1 cellular context compared by ENCODE assay signal in the genomic region with DNA sequence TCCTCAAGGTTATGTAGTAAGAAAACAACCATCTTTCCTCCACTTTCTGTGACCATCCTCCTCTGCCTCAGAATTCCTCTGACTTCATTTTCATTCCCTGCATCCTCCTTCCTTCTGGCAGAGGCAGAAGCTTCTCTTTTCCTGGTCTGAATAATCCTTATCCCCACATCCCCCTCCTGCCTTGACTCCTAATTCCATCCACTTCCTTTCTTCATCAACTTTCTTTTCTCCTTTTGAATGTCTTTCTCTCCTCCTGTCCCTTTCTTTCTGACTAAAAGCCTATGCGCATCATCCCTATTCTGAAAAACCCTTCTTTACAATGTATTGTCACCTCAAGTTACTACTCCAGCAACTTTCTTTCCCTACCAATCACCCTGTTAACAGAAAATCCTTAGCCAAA.
TF ChIP-seq lines count a peak whose summit lies in the region.

No MANE protein-coding gene starts in this region.

TF ChIP-seq in H1, 55 proteins besides CTCF, POLR2A, EP300 and RAD21 (continued from another document):
- TF ChIP-seq NANOG (IDR thresholded peaks at IDR 0.05; ENCODE audit: insufficient read depth, low read depth, low read length, poor library complexity, severe bottlenecking) (no peak), CBX5 (IDR thresholded peaks at IDR 0.05; ENCODE audit: low read depth, low read length) (no peak), GABPA (IDR thresholded peaks at IDR 0.05; ENCODE audit: borderline replicate concordance, insufficient read depth, low read length) (no peak), TAF7 (optimal IDR thresholded peaks at IDR 0.05; ENCODE audit: borderline replicate concordance, low read depth, low read length) (no peak), ASH2L (IDR thresholded peaks at IDR 0.05; ENCODE audit: low read length) (no peak), ZNF274 (IDR thresholded peaks at IDR 0.05; ENCODE audit: borderline replicate concordance, extremely low read depth, low read length) (no peak), YY1 (IDR thresholded peaks at IDR 0.05; ENCODE audit: low read depth, low read length) (no peak), KDM5A (IDR thresholded peaks at IDR 0.05; ENCODE audit: low read length) (no peak), SIRT6 (IDR thresholded peaks at IDR 0.05; ENCODE audit: low read length) (no peak)
- TF ChIP-seq, protein P1, sequence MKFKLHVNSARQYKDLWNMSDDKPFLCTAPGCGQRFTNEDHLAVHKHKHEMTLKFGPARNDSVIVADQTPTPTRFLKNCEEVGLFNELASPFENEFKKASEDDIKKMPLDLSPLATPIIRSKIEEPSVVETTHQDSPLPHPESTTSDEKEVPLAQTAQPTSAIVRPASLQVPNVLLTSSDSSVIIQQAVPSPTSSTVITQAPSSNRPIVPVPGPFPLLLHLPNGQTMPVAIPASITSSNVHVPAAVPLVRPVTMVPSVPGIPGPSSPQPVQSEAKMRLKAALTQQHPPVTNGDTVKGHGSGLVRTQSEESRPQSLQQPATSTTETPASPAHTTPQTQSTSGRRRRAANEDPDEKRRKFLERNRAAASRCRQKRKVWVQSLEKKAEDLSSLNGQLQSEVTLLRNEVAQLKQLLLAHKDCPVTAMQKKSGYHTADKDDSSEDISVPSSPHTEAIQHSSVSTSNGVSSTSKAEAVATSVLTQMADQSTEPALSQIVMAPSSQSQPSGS (IDR thresholded peaks at IDR 0.05; ENCODE audit: low read length), result no peak
- TF ChIP-seq, protein P2, sequence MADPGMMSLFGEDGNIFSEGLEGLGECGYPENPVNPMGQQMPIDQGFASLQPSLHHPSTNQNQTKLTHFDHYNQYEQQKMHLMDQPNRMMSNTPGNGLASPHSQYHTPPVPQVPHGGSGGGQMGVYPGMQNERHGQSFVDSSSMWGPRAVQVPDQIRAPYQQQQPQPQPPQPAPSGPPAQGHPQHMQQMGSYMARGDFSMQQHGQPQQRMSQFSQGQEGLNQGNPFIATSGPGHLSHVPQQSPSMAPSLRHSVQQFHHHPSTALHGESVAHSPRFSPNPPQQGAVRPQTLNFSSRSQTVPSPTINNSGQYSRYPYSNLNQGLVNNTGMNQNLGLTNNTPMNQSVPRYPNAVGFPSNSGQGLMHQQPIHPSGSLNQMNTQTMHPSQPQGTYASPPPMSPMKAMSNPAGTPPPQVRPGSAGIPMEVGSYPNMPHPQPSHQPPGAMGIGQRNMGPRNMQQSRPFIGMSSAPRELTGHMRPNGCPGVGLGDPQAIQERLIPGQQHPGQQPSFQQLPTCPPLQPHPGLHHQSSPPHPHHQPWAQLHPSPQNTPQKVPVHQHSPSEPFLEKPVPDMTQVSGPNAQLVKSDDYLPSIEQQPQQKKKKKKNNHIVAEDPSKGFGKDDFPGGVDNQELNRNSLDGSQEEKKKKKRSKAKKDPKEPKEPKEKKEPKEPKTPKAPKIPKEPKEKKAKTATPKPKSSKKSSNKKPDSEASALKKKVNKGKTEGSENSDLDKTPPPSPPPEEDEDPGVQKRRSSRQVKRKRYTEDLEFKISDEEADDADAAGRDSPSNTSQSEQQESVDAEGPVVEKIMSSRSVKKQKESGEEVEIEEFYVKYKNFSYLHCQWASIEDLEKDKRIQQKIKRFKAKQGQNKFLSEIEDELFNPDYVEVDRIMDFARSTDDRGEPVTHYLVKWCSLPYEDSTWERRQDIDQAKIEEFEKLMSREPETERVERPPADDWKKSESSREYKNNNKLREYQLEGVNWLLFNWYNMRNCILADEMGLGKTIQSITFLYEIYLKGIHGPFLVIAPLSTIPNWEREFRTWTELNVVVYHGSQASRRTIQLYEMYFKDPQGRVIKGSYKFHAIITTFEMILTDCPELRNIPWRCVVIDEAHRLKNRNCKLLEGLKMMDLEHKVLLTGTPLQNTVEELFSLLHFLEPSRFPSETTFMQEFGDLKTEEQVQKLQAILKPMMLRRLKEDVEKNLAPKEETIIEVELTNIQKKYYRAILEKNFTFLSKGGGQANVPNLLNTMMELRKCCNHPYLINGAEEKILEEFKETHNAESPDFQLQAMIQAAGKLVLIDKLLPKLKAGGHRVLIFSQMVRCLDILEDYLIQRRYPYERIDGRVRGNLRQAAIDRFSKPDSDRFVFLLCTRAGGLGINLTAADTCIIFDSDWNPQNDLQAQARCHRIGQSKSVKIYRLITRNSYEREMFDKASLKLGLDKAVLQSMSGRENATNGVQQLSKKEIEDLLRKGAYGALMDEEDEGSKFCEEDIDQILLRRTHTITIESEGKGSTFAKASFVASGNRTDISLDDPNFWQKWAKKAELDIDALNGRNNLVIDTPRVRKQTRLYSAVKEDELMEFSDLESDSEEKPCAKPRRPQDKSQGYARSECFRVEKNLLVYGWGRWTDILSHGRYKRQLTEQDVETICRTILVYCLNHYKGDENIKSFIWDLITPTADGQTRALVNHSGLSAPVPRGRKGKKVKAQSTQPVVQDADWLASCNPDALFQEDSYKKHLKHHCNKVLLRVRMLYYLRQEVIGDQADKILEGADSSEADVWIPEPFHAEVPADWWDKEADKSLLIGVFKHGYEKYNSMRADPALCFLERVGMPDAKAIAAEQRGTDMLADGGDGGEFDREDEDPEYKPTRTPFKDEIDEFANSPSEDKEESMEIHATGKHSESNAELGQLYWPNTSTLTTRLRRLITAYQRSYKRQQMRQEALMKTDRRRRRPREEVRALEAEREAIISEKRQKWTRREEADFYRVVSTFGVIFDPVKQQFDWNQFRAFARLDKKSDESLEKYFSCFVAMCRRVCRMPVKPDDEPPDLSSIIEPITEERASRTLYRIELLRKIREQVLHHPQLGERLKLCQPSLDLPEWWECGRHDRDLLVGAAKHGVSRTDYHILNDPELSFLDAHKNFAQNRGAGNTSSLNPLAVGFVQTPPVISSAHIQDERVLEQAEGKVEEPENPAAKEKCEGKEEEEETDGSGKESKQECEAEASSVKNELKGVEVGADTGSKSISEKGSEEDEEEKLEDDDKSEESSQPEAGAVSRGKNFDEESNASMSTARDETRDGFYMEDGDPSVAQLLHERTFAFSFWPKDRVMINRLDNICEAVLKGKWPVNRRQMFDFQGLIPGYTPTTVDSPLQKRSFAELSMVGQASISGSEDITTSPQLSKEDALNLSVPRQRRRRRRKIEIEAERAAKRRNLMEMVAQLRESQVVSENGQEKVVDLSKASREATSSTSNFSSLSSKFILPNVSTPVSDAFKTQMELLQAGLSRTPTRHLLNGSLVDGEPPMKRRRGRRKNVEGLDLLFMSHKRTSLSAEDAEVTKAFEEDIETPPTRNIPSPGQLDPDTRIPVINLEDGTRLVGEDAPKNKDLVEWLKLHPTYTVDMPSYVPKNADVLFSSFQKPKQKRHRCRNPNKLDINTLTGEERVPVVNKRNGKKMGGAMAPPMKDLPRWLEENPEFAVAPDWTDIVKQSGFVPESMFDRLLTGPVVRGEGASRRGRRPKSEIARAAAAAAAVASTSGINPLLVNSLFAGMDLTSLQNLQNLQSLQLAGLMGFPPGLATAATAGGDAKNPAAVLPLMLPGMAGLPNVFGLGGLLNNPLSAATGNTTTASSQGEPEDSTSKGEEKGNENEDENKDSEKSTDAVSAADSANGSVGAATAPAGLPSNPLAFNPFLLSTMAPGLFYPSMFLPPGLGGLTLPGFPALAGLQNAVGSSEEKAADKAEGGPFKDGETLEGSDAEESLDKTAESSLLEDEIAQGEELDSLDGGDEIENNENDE (IDR thresholded peaks at IDR 0.05; ENCODE audit: insufficient replicate concordance, low read length), result no peak
TF ChIP-seq in H1: peak in this region for 0.
